ENCODE assay signal across 21 cellular contexts in the genomic region with DNA sequence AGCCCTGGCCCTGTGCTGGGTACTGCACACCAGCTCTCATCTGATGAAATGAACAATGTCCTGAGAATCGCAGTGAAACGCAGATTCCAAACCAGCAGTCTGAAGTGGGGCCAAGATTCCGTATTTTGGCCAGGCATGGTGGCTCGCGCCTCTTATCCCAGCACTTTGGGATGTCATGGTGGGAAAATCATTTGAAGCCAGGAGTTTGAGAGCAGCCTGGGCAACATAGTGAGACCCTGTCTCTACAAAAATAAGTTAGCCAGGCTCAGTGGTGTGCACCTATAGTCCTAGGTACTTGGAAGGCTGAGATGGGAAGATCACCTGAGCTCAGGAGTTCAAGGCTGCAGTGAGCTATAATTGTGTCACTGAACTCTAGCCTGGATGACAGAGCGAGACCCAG. TPM values are rescaled to one million over a fixed set of nuclear protein-coding genes. Genes with fewer than 3 reads are reported as not detected.
A peak's percentile ranks its signal among the peaks of the same experiment; 100 is the strongest.
DNase-seq lines count a peak whose midpoint lies in the region; ATAC-seq, FAIRE-seq and TF ChIP-seq lines count a peak whose summit lies in the region.
"Had no signal": no experiment of that assay in that cellular context is flagged by ENCODE, and none has a peak within 500 bp of the region (broad histone marks: within the 10 kb centered on the region; RNA-seq: fewer than 3 reads in every experiment).

No MANE protein-coding gene starts in this region.

- no peaks in the 10 kb centered on the region for H3K79me2 ChIP-seq in astrocyte (ENCODE audit: insufficient read depth, low read length)
- H3K79me2 ChIP-seq in H9 (ENCODE audit: insufficient read depth, low read length), result no peaks in the 10 kb centered on the region

- H3K27me3 Mint-ChIP-seq in astrocyte (ENCODE audit: low read depth, unreplicated experiment), result no peaks in the 10 kb centered on the region
- no peaks in the 10 kb centered on the region for H3K27me3 Mint-ChIP-seq in mesothelial cell of epicardium (ENCODE audit: low read depth)
- peaks cover 13% of the 10 kb centered on the region for H3K27me3 Mint-ChIP-seq in H9 (ENCODE audit: low read depth)
- H3K27me3 Mint-ChIP-seq: CD4-positive, alpha-beta memory T cell had no signal

- H3K9me1 ChIP-seq in IMR-90 (ENCODE audit: insufficient read depth, low read length), result peaks cover 8% of the 10 kb centered on the region

- H2AK5ac ChIP-seq in IMR-90 (ENCODE audit: low read depth, low read length) (peak overlapping the region; percentile 47; the same call in 1 of the 2 replicates), H9 (ENCODE audit: insufficient read length, low read length) (no peak overlapping the region)

- H2AFZ ChIP-seq in IMR-90 (replicated peaks; ENCODE audit: low read length, poor library complexity) (peak overlapping the region; percentile 19), astrocyte (ENCODE audit: low read depth, low read length) (no peak overlapping the region), H9 (ENCODE audit: low read length) (no peak overlapping the region)

- H3K9ac ChIP-seq in IMR-90 (ENCODE audit: low read depth, low read length) (no peak overlapping the region), astrocyte (ENCODE audit: low read length) (peak overlapping the region; percentile 63), H9 (ENCODE audit: extremely low read depth, insufficient read length, low read length) (no peak overlapping the region)

- H3K14ac ChIP-seq in IMR-90 (replicated peaks; ENCODE audit: low read depth, low read length), result no peak overlapping the region
- no peak overlapping the region for H3K14ac ChIP-seq in H9 (ENCODE audit: insufficient read depth, low read length)

- no peak for TF ChIP-seq RAD21 in A549 (conservative IDR thresholded peaks at IDR 0.05 in 1 of 2, IDR thresholded peaks at IDR 0.05 in 1 of 2)
- no peak for TF ChIP-seq RAD21 in IMR-90 (IDR thresholded peaks at IDR 0.05; ENCODE audit: low read length)

- H4K8ac ChIP-seq in IMR-90 (ENCODE audit: low read depth in 2 of 2, low read length in 2 of 2) (peak overlapping the region in 1 of 2 experiments; percentile 62; a peak in 1 of 4 replicates), H9 (replicated peaks; ENCODE audit: insufficient read length, low read depth, low read length) (no peak overlapping the region)

- H3K4me2 ChIP-seq in A549 (no peak overlapping the region), IMR-90 (ENCODE audit: low read depth, low read length) (no peak overlapping the region), astrocyte (ENCODE audit: low read length) (no peak overlapping the region), H9 (ENCODE audit: insufficient read depth, insufficient read length, low read length) (no peak overlapping the region)

- H3K9me3 ChIP-seq in A549 (no peaks in the 10 kb centered on the region), IMR-90 (ENCODE audit: control insufficient read depth, insufficient read depth, low read length) (no peaks in the 10 kb centered on the region), astrocyte (ENCODE audit: insufficient read depth, low read depth, low read length) (no peaks in the 10 kb centered on the region), H9 (ENCODE audit: control insufficient read depth, low read depth, low read length) (no peaks in the 10 kb centered on the region)
- H3K9me3 ChIP-seq: BE2C had no signal

- H3K36me3 Mint-ChIP-seq in astrocyte (ENCODE audit: low read depth, unreplicated experiment), result no peaks in the 10 kb centered on the region
- no peaks in the 10 kb centered on the region for H3K36me3 Mint-ChIP-seq in mesothelial cell of epicardium
- H3K36me3 Mint-ChIP-seq in H9 (ENCODE audit: insufficient read depth in 1 of 3, low read depth in 3 of 3), result no peaks in the 10 kb centered on the region
- H3K36me3 Mint-ChIP-seq: CD4-positive, alpha-beta memory T cell had no signal

- H3K23ac ChIP-seq in IMR-90 (ENCODE audit: low read depth, low read length) (no peak overlapping the region), H9 (ENCODE audit: insufficient read length, low read depth, low read length) (no peak overlapping the region)

- CTCF ChIA-PET in A549 (lab: Yijun Ruan, JAX) (interaction anchor here (1.3 to 1.5 kb wide), 3 partner anchors 10 to 22 kb away, joined by 3 to 6 read pairs (median 4); no protein-coding TSS in a partner anchor), IMR-90 (lab: Yijun Ruan, JAX) (interaction anchor here (0.7 kb wide), 1 partner anchor 125 kb away, joined by 3 read pairs; no protein-coding TSS in a partner anchor)

- peak overlapping the region; percentile 72; the same call in 1 of the 2 replicates for H2BK20ac ChIP-seq in IMR-90 (ENCODE audit: low read depth, low read length)
- H2BK20ac ChIP-seq in H9 (ENCODE audit: low read depth, low read length, poor library complexity, severe bottlenecking), result no peak overlapping the region

- H2BK12ac ChIP-seq in H9 (ENCODE audit: insufficient read length, low read depth, low read length), result no peak overlapping the region

- peaks cover 45% of the 10 kb centered on the region for H3K4me1 Mint-ChIP-seq in astrocyte (ENCODE audit: low read depth, unreplicated experiment)
- H3K4me1 Mint-ChIP-seq in mesothelial cell of epicardium, result peaks cover 53% of the 10 kb centered on the region
- H3K4me1 Mint-ChIP-seq in H9, result peaks cover 46 to 57% of the 10 kb centered on the region in 2 experiments

- H2AK9ac ChIP-seq in IMR-90 (replicated peaks; ENCODE audit: low read depth, low read length, poor library complexity), result no peak overlapping the region

- H3K4me3 Mint-ChIP-seq in astrocyte (ENCODE audit: unreplicated experiment) (no peak overlapping the region), mesothelial cell of epicardium (no peak overlapping the region), H9 (no peak overlapping the region)
- H3K4me3 Mint-ChIP-seq: CD4-positive, alpha-beta memory T cell; IgD-negative memory B cell had no signal

- H3K79me1 ChIP-seq in IMR-90 (ENCODE audit: low read depth in 1 of 2, low read length in 2 of 2), result peaks cover 0 to 4% of the 10 kb centered on the region in 2 experiments; a peak in 1 of 4 replicates
- no peaks in the 10 kb centered on the region for H3K79me1 ChIP-seq in H9 (ENCODE audit: insufficient read depth, low read depth, low read length, poor library complexity, severe bottlenecking)

- no TSS peak for BruUV-seq in IMR-90 (replicated peaks; lab: Mats Ljungman, UMichigan)

- H3K27me3 ChIP-seq in IMR-90 (ENCODE audit: control insufficient read depth, insufficient read depth, low read length) (no peaks in the 10 kb centered on the region), astrocyte (ENCODE audit: insufficient read depth, low read length) (no peaks in the 10 kb centered on the region), H9 (ENCODE audit: insufficient read depth, low read length) (no peaks in the 10 kb centered on the region)
- H3K27me3 ChIP-seq: BE2C had no signal

- H4K91ac ChIP-seq in IMR-90 (ENCODE audit: insufficient read depth, low read depth, low read length) (peak overlapping the region; percentile 28; the same call in 1 of the 2 replicates), H9 (ENCODE audit: insufficient read length, low read depth, low read length) (no peak overlapping the region)

- H4K20me1 ChIP-seq in IMR-90 (ENCODE audit: insufficient read depth, low read length) (no peaks in the 10 kb centered on the region), astrocyte (ENCODE audit: insufficient read depth, low read length) (no peaks in the 10 kb centered on the region), H9 (ENCODE audit: control insufficient read depth, insufficient read depth, insufficient read length) (no peaks in the 10 kb centered on the region)

- no peak for TF ChIP-seq EP300 in A549 (IDR thresholded peaks at IDR 0.05)

- peak overlapping the region; percentile 43; the same call in 1 of the 3 replicates for H2BK15ac ChIP-seq in IMR-90 (ENCODE audit: low read depth, low read length)
- no peak overlapping the region for H2BK15ac ChIP-seq in H9 (ENCODE audit: low read depth, low read length)

- in situ Hi-C loops in IMR-90 (cut with MboI; ENCODE audit: low sequenced_read_pairs), result no loop called here

- H2BK5ac ChIP-seq in IMR-90 (ENCODE audit: low read depth, low read length, poor library complexity, severe bottlenecking), result no peak overlapping the region
- no peak overlapping the region for H2BK5ac ChIP-seq in H9 (ENCODE audit: insufficient read length, low read length)

- POLR2A ChIA-PET in A549 (lab: Yijun Ruan, JAX) (no interaction called here), IMR-90 (lab: Charles Lee; ENCODE audit: unreplicated experiment) (no interaction called here)

- H3K27ac Mint-ChIP-seq in astrocyte (ENCODE audit: unreplicated experiment), result peak overlapping the region; percentile 72
- peak overlapping the region; percentile 66 for H3K27ac Mint-ChIP-seq in mesothelial cell of epicardium
- no peak overlapping the region for H3K27ac Mint-ChIP-seq in H9
- H3K27ac Mint-ChIP-seq: CD4-positive, alpha-beta memory T cell; IgD-negative memory B cell had no signal

- H3K4me1 ChIP-seq in A549, result peaks cover 70% of the 10 kb centered on the region
- H3K4me1 ChIP-seq in IMR-90 (ENCODE audit: control insufficient read depth, insufficient read depth, low read length), result peaks cover 29% of the 10 kb centered on the region
- H3K4me1 ChIP-seq in astrocyte (ENCODE audit: insufficient read depth, low read length), result peaks cover 60% of the 10 kb centered on the region
- peaks cover 13% of the 10 kb centered on the region for H3K4me1 ChIP-seq in H9 (ENCODE audit: insufficient read depth, low read length)
- H3K4me1 ChIP-seq: BE2C had no signal

- DNase-seq in A549 (ENCODE audit: low read depth in 1 of 2, low spot score in 1 of 2) (no peak), IMR-90 (no peak), astrocyte (ENCODE audit: low read depth) (no peak), mesothelial cell of epicardium (ENCODE audit: low spot score in 2 of 2, unreplicated experiment in 2 of 2) (no peak), H9 (no peak), activated T-cell treated with anti-CD3 and anti-CD28 coated beads for 4 hours (no peak), posterior vena cava (ENCODE audit: low spot score) (no peak), coronary artery (ENCODE audit: low spot score) (no peak)
- DNase-seq: BE2C; CD4-positive, alpha-beta memory T cell; DMS153; DMS79 treated with DMSO at 0.1 percent for 48 hours; EL had no signal

- H4K5ac ChIP-seq in IMR-90 (ENCODE audit: low read depth, low read length) (no peak overlapping the region), H9 (ENCODE audit: insufficient read length, low read depth, low read length) (no peak overlapping the region)

- no peaks in the 10 kb centered on the region for H3K36me3 ChIP-seq in IMR-90 (ENCODE audit: control insufficient read depth, insufficient read depth, low read length)
- no peaks in the 10 kb centered on the region for H3K36me3 ChIP-seq in astrocyte (ENCODE audit: insufficient read depth, low read length)
- H3K36me3 ChIP-seq: BE2C had no signal

- intact Hi-C loops in IMR-90 (cut with micrococcal nuclease) (no loop called here), posterior vena cava (cut with DNase I) (loop anchor here in 1 of 2 donors (2.0 kb wide), 1 partner anchor 37 kb away; no protein-coding TSS in a partner anchor)

- TF ChIP-seq CTCF in A549 (IDR thresholded peaks at IDR 0.05) (no peak), IMR-90 (conservative IDR thresholded peaks at IDR 0.05; ENCODE audit: low read depth, low read length) (no peak), astrocyte (IDR thresholded peaks at IDR 0.05; ENCODE audit: insufficient read depth, low read depth, low read length) (no peak), mesothelial cell of epicardium (IDR thresholded peaks at IDR 0.05; ENCODE audit: unreplicated experiment) (no peak), H9 (conservative IDR thresholded peaks at IDR 0.05) (no peak), coronary artery (IDR thresholded peaks at IDR 0.05) (no peak)

- H3K4ac ChIP-seq in IMR-90 (ENCODE audit: low read depth, low read length) (peak overlapping the region; percentile 50), H9 (ENCODE audit: low read depth, low read length) (no peak overlapping the region)

- H3K27ac ChIP-seq in A549 (peak overlapping the region; percentile 99 to 100), IMR-90 (ENCODE audit: insufficient read depth, low read length) (no peak overlapping the region), astrocyte (ENCODE audit: low read depth, low read length) (peak overlapping the region; percentile 58), H9 (ENCODE audit: insufficient read length, low read depth, low read length) (no peak overlapping the region), coronary artery (no peak overlapping the region)
- H3K27ac ChIP-seq: C4-2B had no signal

- H3K23me2 ChIP-seq in H9 (ENCODE audit: insufficient read length, low read depth, low read length, poor library complexity, severe bottlenecking), result no peaks in the 10 kb centered on the region

- TF ChIP-seq POLR2A in A549 (IDR thresholded peaks at IDR 0.05; ENCODE audit: low read length) (no peak), IMR-90 (IDR thresholded peaks at IDR 0.05; ENCODE audit: low read depth, low read length) (no peak)

- H3K9me3 Mint-ChIP-seq in astrocyte (ENCODE audit: unreplicated experiment), result no peaks in the 10 kb centered on the region
- H3K9me3 Mint-ChIP-seq in mesothelial cell of epicardium, result no peaks in the 10 kb centered on the region
- peaks cover 0 to 2% of the 10 kb centered on the region in 2 experiments; a peak in 1 of 5 replicates for H3K9me3 Mint-ChIP-seq in H9
- H3K9me3 Mint-ChIP-seq: CD4-positive, alpha-beta memory T cell had no signal

- no peak for ATAC-seq in A549
- no peak for ATAC-seq in IMR-90 (ENCODE audit: low read depth)
- ATAC-seq: HCT116 had no signal

- WGBS in A549 (ENCODE audit: missing lambda C conversion rate), result 96% methylated on average over 6 of the region's 6 CpGs
- 54% methylated on average over 3 of the region's 6 CpGs; no CpG with 5 or more reads in 1 of the 2 experiments for WGBS in IMR-90 (ENCODE audit: extremely low coverage in 2 of 2, insufficient read length in 1 of 2), 2 experiments
- no CpG with 5 or more reads among the region's 6 CpGs for WGBS in H9 (ENCODE audit: extremely low coverage, insufficient read length, low lambda C conversion rate)

- FAIRE-seq in A549 (lab: Jason Lieb, UNC) (no peak), astrocyte (lab: Jason Lieb, UNC) (no peak)
- FAIRE-seq: D721Med, G401.6, GM12891 had no signal

- no peak overlapping the region; the same call in 1 of the 2 replicates for H3K18ac ChIP-seq in IMR-90 (ENCODE audit: low read depth, low read length)
- H3K18ac ChIP-seq in H9 (ENCODE audit: insufficient read length, low read depth, low read length), result no peak overlapping the region

- H3K4me3 ChIP-seq in A549 (no peak overlapping the region), IMR-90 (ENCODE audit: insufficient read depth, low read depth, low read length) (no peak overlapping the region), astrocyte (ENCODE audit: insufficient read depth, low read depth, low read length) (no peak overlapping the region), coronary artery (no peak overlapping the region)

- dilution Hi-C loops in IMR-90 (cut with HindIII; ENCODE audit: low sequenced_read_pairs, unreplicated experiment), result no loop called here

- H2BK120ac ChIP-seq in IMR-90 (ENCODE audit: low read depth, low read length) (peak overlapping the region; percentile 47), H9 (ENCODE audit: low read depth, low read length, poor library complexity, severe bottlenecking) (no peak overlapping the region)

- H3K56ac ChIP-seq in IMR-90 (ENCODE audit: extremely low read depth, insufficient read depth, low read length), result no peak overlapping the region
- no peak overlapping the region for H3K56ac ChIP-seq in H9 (ENCODE audit: insufficient read length, low read depth, low read length)

- no peak overlapping the region for H3T11ph ChIP-seq in H9 (ENCODE audit: low read length)

RNA-seq across cellular contexts. Expression of a gene that starts 13.0 kb away (rescaled TPM):
- polyA plus RNA-seq in A549 (2011; rRNA removed), result 54.5 and 64.7 TPM in 2 replicates
- 53.0 and 70.6 TPM in 2 replicates for polyA plus RNA-seq in A549 (2012; cell fraction: cytosol; rRNA removed)
- 279 and 384 TPM in 2 replicates for polyA plus RNA-seq in A549 (2012; cell fraction: nucleus; rRNA removed)
- 40.7 to 49.3 TPM (median 44.3 TPM) in 3 replicates for polyA plus RNA-seq in A549 (2017; fragmentation: RNase III; extraction: RNeasy Plus Mini Kit Qiagen cat#74134 plus additional on column Dnase treatment)
- 62.7 and 126 TPM in 2 replicates for polyA minus RNA-seq in A549 (2011; rRNA and poly(A)+ RNA removed)
- total RNA-seq in IMR-90 (2012; rRNA removed), result 79.4 and 130 TPM in 2 replicates
- 203 and 214 TPM in 2 replicates for polyA plus RNA-seq in IMR-90 (2012; rRNA removed)
- polyA plus RNA-seq in IMR-90 (2012; cell fraction: cytosol; rRNA removed), result 41.6 and 110 TPM in 2 replicates
- polyA plus RNA-seq in IMR-90 (2012; cell fraction: nucleus; rRNA removed; ENCODE audit: low replicate concordance), result 1,609 and 2,085 TPM in 2 replicates
- 63.3 and 100 TPM in 2 replicates for total RNA-seq in astrocyte
- total RNA-seq in mesothelial cell of epicardium, result 15.4 to 16.9 TPM (median 15.8 TPM) in 3 replicates
- total RNA-seq in H9 (2021), result 4.3 and 6.1 TPM in 2 replicates
- total RNA-seq in posterior vena cava, result 1 to 10 TPM; 2.6 to 8.1 TPM
- polyA plus RNA-seq: CD4-positive, alpha-beta memory T cell; IgD-negative memory B cell had no signal

RNA-seq across cellular contexts. Expression of a gene that starts 33.1 kb away (rescaled TPM):
- polyA plus RNA-seq in A549 (2011; rRNA removed), result not detected in 2 replicates
- 0.03 and 0.09 TPM in 2 replicates for polyA plus RNA-seq in A549 (2012; cell fraction: cytosol; rRNA removed)
- polyA plus RNA-seq in A549 (2012; cell fraction: nucleus; rRNA removed), result 0.47 and 0.49 TPM in 2 replicates
- not detected in 3 replicates for polyA plus RNA-seq in A549 (2017; fragmentation: RNase III; extraction: RNeasy Plus Mini Kit Qiagen cat#74134 plus additional on column Dnase treatment)
- polyA minus RNA-seq in A549 (2011; rRNA and poly(A)+ RNA removed), result not detected in 2 replicates
- total RNA-seq in IMR-90 (2012; rRNA removed), result not detected in 2 replicates
- polyA plus RNA-seq in IMR-90 (2012; rRNA removed), result not detected in 2 replicates
- polyA plus RNA-seq in IMR-90 (2012; cell fraction: cytosol; rRNA removed), result 0.07 TPM in 1 of 2 replicates, not detected in the other
- 0.42 and 0.81 TPM in 2 replicates for polyA plus RNA-seq in IMR-90 (2012; cell fraction: nucleus; rRNA removed; ENCODE audit: low replicate concordance)
- not detected in 2 replicates for total RNA-seq in astrocyte
- total RNA-seq in mesothelial cell of epicardium, result not detected in 3 replicates
- not detected in 2 replicates for total RNA-seq in H9 (2021)
- 1 to 10 TPM; 1.0 to 2.0 TPM for total RNA-seq in posterior vena cava
- total RNA-seq: A172, H4 had no signal

RNA-seq across cellular contexts. Expression of a gene that starts 55.7 kb away (rescaled TPM):
- polyA plus RNA-seq in A549 (2011; rRNA removed) (11.3 and 12.2 TPM in 2 replicates), A549 (2017; fragmentation: RNase III; extraction: RNeasy Plus Mini Kit Qiagen cat#74134 plus additional on column Dnase treatment) (4.7 to 6.6 TPM (median 5.5 TPM) in 3 replicates), IMR-90 (2012; rRNA removed) (23.5 and 26.9 TPM in 2 replicates)
- 15.9 and 17.8 TPM in 2 replicates for polyA plus RNA-seq in A549 (2012; cell fraction: cytosol; rRNA removed)
- polyA plus RNA-seq in A549 (2012; cell fraction: nucleus; rRNA removed), result 32.2 and 52.9 TPM in 2 replicates
- polyA minus RNA-seq in A549 (2011; rRNA and poly(A)+ RNA removed), result 6.0 and 9.2 TPM in 2 replicates
- total RNA-seq in IMR-90 (2012; rRNA removed) (10.6 and 11.7 TPM in 2 replicates), astrocyte (15.2 and 16.2 TPM in 2 replicates), mesothelial cell of epicardium (10.9 to 13.5 TPM (median 13.5 TPM) in 3 replicates), H9 (2021) (8.8 and 11.0 TPM in 2 replicates), posterior vena cava (10 to 100 TPM in 1 of 2 donors, 1 to 10 TPM in 1; 9.8 to 14.3 TPM)
- 11.4 and 33.1 TPM in 2 replicates for polyA plus RNA-seq in IMR-90 (2012; cell fraction: cytosol; rRNA removed)
- polyA plus RNA-seq in IMR-90 (2012; cell fraction: nucleus; rRNA removed; ENCODE audit: low replicate concordance), result 55.8 and 106 TPM in 2 replicates

Comparison
In these comparisons a context has a peak if more than half of its experiments do, and no peak if none do; other contexts are left out.
1. H3K27ac ChIP-seq: peak in A549 (2 of 2) and astrocyte (single experiment); none in IMR-90 (single experiment), H9 (single experiment) and coronary artery (0 of 2).
2. H3K27ac Mint-ChIP-seq: peak in astrocyte (single experiment) and mesothelial cell of epicardium (single experiment); none in H9 (0 of 3).